In genomic region chr22:19108807-19109197, GRCh38 we compare ENCODE assay signal across 15 cellular contexts. TPM values are rescaled to one million over a fixed set of nuclear protein-coding genes. Genes with fewer than 3 reads are reported as not detected.
DNase-seq lines count a peak whose midpoint lies in the region; ATAC-seq and TF ChIP-seq lines count a peak whose summit lies in the region.
"Had no signal": no experiment of that assay in that cellular context is flagged by ENCODE, and none has a peak within 500 bp of the region (broad histone marks: within the 10 kb centered on the region; RNA-seq: fewer than 3 reads in every experiment).

No MANE protein-coding gene starts in this region.

- H3K27ac Mint-ChIP-seq in endothelial cell (ENCODE audit: unreplicated experiment) (peak overlapping the region; percentile 37), osteocyte (ENCODE audit: unreplicated experiment) (no peak overlapping the region)

- H3K27ac ChIP-seq in GM23248: 0 out of 2 replicates have a peak overlapping the region, but pooled peaks have one; percentile 30
- peak overlapping the region; percentile 78 to 90 (median 82) for H3K27ac ChIP-seq in gastrocnemius medialis

- no peaks in the 10 kb centered on the region for H3K9me3 Mint-ChIP-seq in endothelial cell (ENCODE audit: unreplicated experiment)
- no peaks in the 10 kb centered on the region for H3K9me3 Mint-ChIP-seq in osteocyte (ENCODE audit: unreplicated experiment)
- H3K9me3 Mint-ChIP-seq: activated CD4-positive, alpha-beta T cell treated with anti-CD3 and anti-CD28 coated beads, Interleukin-2, amount 10 ng/mL, durations not matched to agents 24 days and 14 days had no signal

- H3K4me1 ChIP-seq in GM23248 (ENCODE audit: insufficient read depth) (peaks cover 6% of the 10 kb centered on the region; the same call in 1 of the 2 replicates), gastrocnemius medialis (peaks cover 71 to 83% of the 10 kb centered on the region in 2 donors)

- in situ Hi-C loops in GM23248 (cut with MboI): no loop called here
- in situ Hi-C loops in gastrocnemius medialis (cut with MboI; ENCODE audit: low sequenced_read_pairs in 4 of 4): no loop called here

- H3F3A ChIP-seq in GM23248 (ENCODE audit: insufficient read depth): peaks cover 9% of the 10 kb centered on the region

- TF ChIP-seq CTCF in endothelial cell (IDR thresholded peaks at IDR 0.05; ENCODE audit: unreplicated experiment): no peak
- TF ChIP-seq CTCF in gastrocnemius medialis (IDR thresholded peaks at IDR 0.05 in 4 of 5, conservative IDR thresholded peaks at IDR 0.05 in 1 of 5): no peak
- no peak for TF ChIP-seq CTCF in osteocyte (IDR thresholded peaks at IDR 0.05)

- H3K4me3 Mint-ChIP-seq in endothelial cell (ENCODE audit: unreplicated experiment) (no peak overlapping the region), osteocyte (ENCODE audit: unreplicated experiment) (no peak overlapping the region)

- H3K27me3 ChIP-seq in GM23248 (replicated peaks; ENCODE audit: insufficient read depth) (no peaks in the 10 kb centered on the region), gastrocnemius medialis (no peaks in the 10 kb centered on the region)
- H3K27me3 ChIP-seq: esophagus muscularis mucosa had no signal

- no peak overlapping the region for H3K9ac ChIP-seq in GM23248

- intact Hi-C loops in gastrocnemius medialis (cut with DNase I; ENCODE audit: low total_unique reads): loop anchor here (1.0 to 5.0 kb wide), 3 partner anchors 12 to 183 kb away; partner anchors contain the start of genes CLTCL1 and ESS2

- H3K9me3 ChIP-seq in GM23248 (ENCODE audit: low read depth) (no peaks in the 10 kb centered on the region), gastrocnemius medialis (no peaks in the 10 kb centered on the region)
- H3K9me3 ChIP-seq: esophagus muscularis mucosa had no signal

- H4K20me1 ChIP-seq in GM23248 (ENCODE audit: insufficient read depth): peaks cover 13% of the 10 kb centered on the region; the same call in 1 of the 2 replicates

- H3K27me3 Mint-ChIP-seq in endothelial cell (ENCODE audit: unreplicated experiment) (no peaks in the 10 kb centered on the region), osteocyte (ENCODE audit: unreplicated experiment) (no peaks in the 10 kb centered on the region)
- H3K27me3 Mint-ChIP-seq: activated CD4-positive, alpha-beta T cell treated with anti-CD3 and anti-CD28 coated beads, Interleukin-2, amount 10 ng/mL, durations not matched to agents 24 days and 14 days had no signal

- H3K36me3 ChIP-seq in GM23248 (ENCODE audit: low read depth): no peaks in the 10 kb centered on the region
- H3K36me3 ChIP-seq in gastrocnemius medialis: no peaks in the 10 kb centered on the region
- H3K36me3 ChIP-seq: esophagus muscularis mucosa had no signal

- no peaks in the 10 kb centered on the region for H3K9me2 ChIP-seq in GM23248 (ENCODE audit: insufficient read depth)

- H2AFZ ChIP-seq in GM23248: no peak overlapping the region

- no peak for TF ChIP-seq POLR2A in gastrocnemius medialis (IDR thresholded peaks at IDR 0.05)

- H3K4me1 Mint-ChIP-seq in endothelial cell (ENCODE audit: unreplicated experiment) (peaks cover 15% of the 10 kb centered on the region), osteocyte (ENCODE audit: unreplicated experiment) (peaks cover 33% of the 10 kb centered on the region)

- H3K79me2 ChIP-seq in GM23248 (ENCODE audit: insufficient read depth): peaks cover 99% of the 10 kb centered on the region

- no peak overlapping the region for H3K4me2 ChIP-seq in GM23248 (ENCODE audit: unreplicated experiment)
- H3K4me2 ChIP-seq: smooth muscle cell had no signal

- 81 to 83% methylated on average over 3 of the region's 3 CpGs for WGBS in GM23248 (ENCODE audit: low coverage in 1 of 2, low lambda C conversion rate in 2 of 2, missing lambda C conversion rate in 2 of 2), 2 experiments

- DNase-seq in GM23248 (no peak), OCI-M1 (lab: John Stamatoyannopoulos, UW) (peak; percentile 54), endothelial cell (ENCODE audit: low spot score) (no peak), gastrocnemius medialis (no peak), NCI-H446 (lab: John Stamatoyannopoulos, UW) (no peak), osteocyte (ENCODE audit: extremely low spot score, unreplicated experiment) (no peak)
- no peak for DNase-seq in stimulated activated naive CD4-positive, alpha-beta T cell (lab: John Stamatoyannopoulos, UW)
- DNase-seq: NCI-H1048, NCI-H524 had no signal

- ATAC-seq in gastrocnemius medialis (no peak), GM18498 (IDR thresholded peaks at IDR 0.05; ENCODE audit: unreplicated experiment) (no peak)
- ATAC-seq: SK-N-SH treated with all-trans-retinoic acid at 6 μM for 48 hours had no signal

- H3K4me3 ChIP-seq in GM23248: no peak overlapping the region
- no peak overlapping the region for H3K4me3 ChIP-seq in gastrocnemius medialis
- H3K4me3 ChIP-seq: esophagus muscularis mucosa, smooth muscle cell had no signal

- H3K36me3 Mint-ChIP-seq in endothelial cell (ENCODE audit: low read depth, unreplicated experiment): no peaks in the 10 kb centered on the region
- H3K36me3 Mint-ChIP-seq in osteocyte (ENCODE audit: unreplicated experiment): no peaks in the 10 kb centered on the region

RNA-seq across cellular contexts. Expression of gene DGCR2, which starts 13.4 kb away (rescaled TPM):
- total RNA-seq in GM23248 (2014; rRNA removed; shearing (Covaris generic)): 42.7 and 43.6 TPM in 2 replicates
- polyA plus RNA-seq in GM23248 (2016; fragmentation: Nextera tagmentation; extraction: Ambion mirVana): 25.6 and 27.1 TPM in 2 replicates
- total RNA-seq in endothelial cell (ENCODE audit: unreplicated experiment) (46.7 TPM), gastrocnemius medialis (10 to 100 TPM; 30.0 to 72.7 (median 43.5) TPM), osteocyte (64.4 and 66.3 TPM in 2 replicates)

RNA-seq across cellular contexts. Expression of gene TSSK2, which starts 22.3 kb away (rescaled TPM):
- total RNA-seq in GM23248 (2014; rRNA removed; shearing (Covaris generic)): not detected in 2 replicates
- polyA plus RNA-seq in GM23248 (2016; fragmentation: Nextera tagmentation; extraction: Ambion mirVana): not detected in 2 replicates
- not detected for total RNA-seq in endothelial cell (ENCODE audit: unreplicated experiment)
- total RNA-seq in gastrocnemius medialis: under 1 TPM in 3 of 4 donors, not detected in 1; 0.19 to 0.33 (median 0.25) TPM
- not detected in 2 replicates for total RNA-seq in osteocyte
- total RNA-seq: activated CD4-positive, alpha-beta T cell treated with anti-CD3 and anti-CD28 coated beads, Interleukin-2, amount 10 ng/mL, durations not matched to agents 24 days and 14 days; esophagus muscularis mucosa; myocyte; smooth muscle cell had no signal
- polyA plus RNA-seq: smooth muscle cell had no signal

RNA-seq across cellular contexts. Expression of gene ESS2, which starts 35.6 kb away (rescaled TPM):
- total RNA-seq in GM23248 (2014; rRNA removed; shearing (Covaris generic)): 18.6 and 23.0 TPM in 2 replicates
- polyA plus RNA-seq in GM23248 (2016; fragmentation: Nextera tagmentation; extraction: Ambion mirVana): 12.3 and 12.6 TPM in 2 replicates
- 19.1 TPM for total RNA-seq in endothelial cell (ENCODE audit: unreplicated experiment)
- total RNA-seq in gastrocnemius medialis: 10 to 100 TPM in 2 of 4 donors, 1 to 10 TPM in 2; 7.5 to 25.3 (median 12.0) TPM
- 21.6 TPM in 2 replicates for total RNA-seq in osteocyte

RNA-seq across cellular contexts. Expression of gene GSC2, which starts 41.3 kb away (rescaled TPM):
- total RNA-seq in GM23248 (2014; rRNA removed; shearing (Covaris generic)): not detected in 2 replicates
- not detected in 2 replicates for polyA plus RNA-seq in GM23248 (2016; fragmentation: Nextera tagmentation; extraction: Ambion mirVana)
- not detected for total RNA-seq in endothelial cell (ENCODE audit: unreplicated experiment)
- not detected for total RNA-seq in gastrocnemius medialis
- total RNA-seq in osteocyte: not detected in 2 replicates
- total RNA-seq: activated CD4-positive, alpha-beta T cell treated with anti-CD3 and anti-CD28 coated beads, Interleukin-2, amount 10 ng/mL, durations not matched to agents 24 days and 14 days; esophagus muscularis mucosa; myocyte; smooth muscle cell had no signal
- polyA plus RNA-seq: smooth muscle cell had no signal
